Comparison of ENCODE assay signal across 16 cellular contexts in genomic region chr6:158032354-158032733, GRCh38. TPM values are rescaled to one million over a fixed set of nuclear protein-coding genes. Genes with fewer than 3 reads are reported as not detected.
DNase-seq lines count a peak whose midpoint lies in the region; ATAC-seq and TF ChIP-seq lines count a peak whose summit lies in the region.
"Had no signal": no experiment of that assay in that cellular context is flagged by ENCODE, and none has a peak within 500 bp of the region (broad histone marks: within the 10 kb centered on the region; RNA-seq: fewer than 3 reads in every experiment).

No MANE protein-coding gene starts in this region.

- H3K4me3 ChIP-seq in HUES48 (ENCODE audit: low read depth, low read length): no peak overlapping the region
- no peak overlapping the region for H3K4me3 ChIP-seq in neural progenitor cell
- H3K4me3 ChIP-seq: lung, ovary had no signal

- H3K27me3 ChIP-seq in HUES48 (ENCODE audit: control insufficient read depth, insufficient read depth, low read length): no peaks in the 10 kb centered on the region
- no peaks in the 10 kb centered on the region for H3K27me3 ChIP-seq in neural progenitor cell
- H3K27me3 ChIP-seq: ovary had no signal

- peaks cover 34% of the 10 kb centered on the region for H3K4me1 Mint-ChIP-seq in stimulated activated effector memory CD8-positive, alpha-beta T cell treated with anti-CD3 and anti-CD28 coated beads, Interleukin-12 subunit alpha, Interleukin-12 subunit beta, amount 100 ng/mL, for 72 hours
- peaks cover 41% of the 10 kb centered on the region for H3K4me1 Mint-ChIP-seq in stimulated activated naive CD8-positive, alpha-beta T cell treated with anti-CD3 and anti-CD28 coated beads, Interleukin-15, amount 100 ng/mL, for 72 hours
- peaks cover 28% of the 10 kb centered on the region for H3K4me1 Mint-ChIP-seq in neural progenitor cell

- H3K27ac ChIP-seq in HUES48 (ENCODE audit: low read depth, low read length) (peak overlapping the region; percentile 64), angular gyrus (ENCODE audit: low read depth, low read length) (peak overlapping the region; percentile 82), neural progenitor cell (no peak overlapping the region)
- H3K27ac ChIP-seq: ovary had no signal

- DNase-seq in left ventricle myocardium superior: peak; percentile 28
- no peak for DNase-seq in stimulated activated effector memory CD8-positive, alpha-beta T cell treated with anti-CD3 and anti-CD28 coated beads, Interleukin-12 subunit alpha, Interleukin-12 subunit beta, amount 100 ng/mL, for 72 hours (ENCODE audit: low spot score in 2 of 2)
- no peak for DNase-seq in activated CD4-positive, CD25-positive, alpha-beta regulatory T cell (lab: John Stamatoyannopoulos, UW)
- DNase-seq in stimulated activated naive CD8-positive, alpha-beta T cell treated with anti-CD3 and anti-CD28 coated beads, Interleukin-15, amount 100 ng/mL, for 72 hours: no peak
- DNase-seq in neural progenitor cell (ENCODE audit: low spot score): no peak
- no peak for DNase-seq in germinal center (ENCODE audit: low spot score)
- DNase-seq: CD8-positive, alpha-beta T cell; GDM1; NCI-H1417; NCI-H524 treated with DMSO at 0.1 percent for 48 hours; stimulated activated CD4-positive, alpha-beta T cell treated with anti-CD3 and anti-CD28 coated beads, Interleukin-2, amount 100 ng/mL, for 48 hours; stimulated activated naive CD8-positive, alpha-beta T cell treated with anti-CD3 and anti-CD28 coated beads, Interleukin-15, Interleukin-2, amounts not matched to agents 100 U/mL and 50 U/mL, for 24 hours had no signal

- ATAC-seq in left ventricle myocardium superior: no peak
- ATAC-seq in stimulated activated effector memory CD8-positive, alpha-beta T cell treated with anti-CD3 and anti-CD28 coated beads, Interleukin-12 subunit alpha, Interleukin-12 subunit beta, amount 100 ng/mL, for 72 hours: no peak
- ATAC-seq in stimulated activated naive CD8-positive, alpha-beta T cell treated with anti-CD3 and anti-CD28 coated beads, Interleukin-15, amount 100 ng/mL, for 72 hours: no peak

- no peaks in the 10 kb centered on the region for H3K36me3 ChIP-seq in HUES48 (ENCODE audit: control insufficient read depth, insufficient read depth, low read length)
- H3K36me3 ChIP-seq in neural progenitor cell: no peaks in the 10 kb centered on the region
- H3K36me3 ChIP-seq: ovary had no signal

- no peak for TF ChIP-seq CTCF in neural progenitor cell (IDR thresholded peaks at IDR 0.05)

- H3K9me3 ChIP-seq in HUES48 (ENCODE audit: control insufficient read depth, insufficient read depth, low read length) (no peaks in the 10 kb centered on the region), neural progenitor cell (ENCODE audit: low read depth) (no peaks in the 10 kb centered on the region)
- H3K9me3 ChIP-seq: ovary had no signal

- H3K4me1 ChIP-seq in HUES48 (ENCODE audit: control insufficient read depth, insufficient read depth, low read length) (no peaks in the 10 kb centered on the region), neural progenitor cell (peaks cover 6% of the 10 kb centered on the region)

- H3K79me2 ChIP-seq in neural progenitor cell (ENCODE audit: low read depth): no peaks in the 10 kb centered on the region

- H3F3A ChIP-seq in neural progenitor cell (ENCODE audit: low read depth): no peaks in the 10 kb centered on the region

- no peaks in the 10 kb centered on the region for H4K20me1 ChIP-seq in neural progenitor cell (ENCODE audit: low read depth)

- H3K4me2 ChIP-seq in neural progenitor cell: no peak overlapping the region

- H3K36me3 Mint-ChIP-seq in stimulated activated effector memory CD8-positive, alpha-beta T cell treated with anti-CD3 and anti-CD28 coated beads, Interleukin-12 subunit alpha, Interleukin-12 subunit beta, amount 100 ng/mL, for 72 hours: peaks cover 30% of the 10 kb centered on the region
- H3K36me3 Mint-ChIP-seq in neural progenitor cell: peaks cover 4% of the 10 kb centered on the region

- peak overlapping the region; percentile 93 for H3K27ac Mint-ChIP-seq in stimulated activated effector memory CD8-positive, alpha-beta T cell treated with anti-CD3 and anti-CD28 coated beads, Interleukin-12 subunit alpha, Interleukin-12 subunit beta, amount 100 ng/mL, for 72 hours
- H3K27ac Mint-ChIP-seq in stimulated activated naive CD8-positive, alpha-beta T cell treated with anti-CD3 and anti-CD28 coated beads, Interleukin-15, amount 100 ng/mL, for 72 hours: no peak overlapping the region
- H3K27ac Mint-ChIP-seq in neural progenitor cell: no peak overlapping the region

- H3K9ac ChIP-seq in HUES48 (ENCODE audit: low read depth, low read length) (no peak overlapping the region), neural progenitor cell (no peak overlapping the region)

- H3K27me3 Mint-ChIP-seq in stimulated activated naive CD8-positive, alpha-beta T cell treated with anti-CD3 and anti-CD28 coated beads, Interleukin-15, amount 100 ng/mL, for 72 hours: no peaks in the 10 kb centered on the region
- H3K27me3 Mint-ChIP-seq in neural progenitor cell (ENCODE audit: insufficient read depth, low read depth): peaks cover 9% of the 10 kb centered on the region

- no peak overlapping the region for H2AFZ ChIP-seq in neural progenitor cell (replicated peaks)

- H3K4me3 Mint-ChIP-seq in stimulated activated effector memory CD8-positive, alpha-beta T cell treated with anti-CD3 and anti-CD28 coated beads, Interleukin-12 subunit alpha, Interleukin-12 subunit beta, amount 100 ng/mL, for 72 hours: peak overlapping the region; percentile 62
- no peak overlapping the region for H3K4me3 Mint-ChIP-seq in stimulated activated naive CD8-positive, alpha-beta T cell treated with anti-CD3 and anti-CD28 coated beads, Interleukin-15, amount 100 ng/mL, for 72 hours
- H3K4me3 Mint-ChIP-seq in neural progenitor cell: no peak overlapping the region

- intact Hi-C loops in left ventricle myocardium superior (cut with micrococcal nuclease): no loop called here

- no peaks in the 10 kb centered on the region for H3K9me3 Mint-ChIP-seq in stimulated activated effector memory CD8-positive, alpha-beta T cell treated with anti-CD3 and anti-CD28 coated beads, Interleukin-12 subunit alpha, Interleukin-12 subunit beta, amount 100 ng/mL, for 72 hours
- H3K9me3 Mint-ChIP-seq in stimulated activated naive CD8-positive, alpha-beta T cell treated with anti-CD3 and anti-CD28 coated beads, Interleukin-15, amount 100 ng/mL, for 72 hours: peaks cover 0 to 6% of the 10 kb centered on the region in 2 donors
- peaks cover 3% of the 10 kb centered on the region for H3K9me3 Mint-ChIP-seq in neural progenitor cell
- H3K9me3 Mint-ChIP-seq: CD8-positive, alpha-beta T cell had no signal

RNA-seq across cellular contexts. Expression of gene SYNJ2, which starts 50.7 kb away (rescaled TPM):
- total RNA-seq in left ventricle myocardium superior (14.7 TPM), neural progenitor cell (ENCODE audit: low replicate concordance) (2.5 and 4.8 TPM in 2 replicates)
